ENCODE assay signal across 15 cellular contexts in genomic region chr1:25914074-25914995, GRCh38. TPM values are rescaled to one million over a fixed set of nuclear protein-coding genes. Genes with fewer than 3 reads are reported as not detected.
A peak's percentile ranks its signal among the peaks of the same experiment; 100 is the strongest.
DNase-seq lines count a peak whose midpoint lies in the region; FAIRE-seq and TF ChIP-seq lines count a peak whose summit lies in the region.
"Had no signal": no experiment of that assay in that cellular context is flagged by ENCODE, and none has a peak within 500 bp of the region (broad histone marks: within the 10 kb centered on the region; RNA-seq: fewer than 3 reads in every experiment).

No MANE protein-coding gene starts in this region.

- in situ Hi-C loops in GM23248 (cut with MboI), result no loop called here

- DNase-seq in GM23248 (peak; percentile 33), OCI-LY7 (ENCODE audit: low spot score) (peak; percentile 36), cardiac muscle cell (ENCODE audit: low read depth in 1 of 2, low spot score in 1 of 2) (peak in 1 of 2 donors; percentile 41), trophoblast cell (peak; percentile 70 to 85), small intestine (no peak), NCI-H187 (lab: John Stamatoyannopoulos, UW) (no peak), medulla oblongata (ENCODE audit: extremely low spot score) (no peak)
- DNase-seq: stimulated activated CD4-positive, alpha-beta T cell treated with anti-CD3 and anti-CD28 coated beads, Interleukin-1b, Interleukin-23, amount 100 ng/mL, for 48 hours; substantia nigra; T-helper 2 cell had no signal

- no peak overlapping the region for H2BK120ac ChIP-seq in trophoblast cell (ENCODE audit: insufficient read depth, low read length, poor library complexity)

- peak overlapping the region; percentile 57 for H3K14ac ChIP-seq in trophoblast cell (ENCODE audit: low read length)

- H3K36me3 ChIP-seq in GM23248 (ENCODE audit: low read depth) (no peaks in the 10 kb centered on the region), OCI-LY7 (ENCODE audit: insufficient read depth, low read length) (no peaks in the 10 kb centered on the region), cardiac muscle cell (no peaks in the 10 kb centered on the region), trophoblast cell (ENCODE audit: control insufficient read depth in 1 of 2, insufficient read depth in 2 of 2, low read length in 2 of 2) (no peaks in the 10 kb centered on the region), small intestine (ENCODE audit: control insufficient read depth in 2 of 2, insufficient read depth in 2 of 2, low read length in 2 of 2) (no peaks in the 10 kb centered on the region)
- H3K36me3 ChIP-seq: neutrophil had no signal

- H2AK5ac ChIP-seq in trophoblast cell (ENCODE audit: low read length), result no peak overlapping the region

- H3K27me3 ChIP-seq in GM23248 (replicated peaks; ENCODE audit: insufficient read depth) (no peaks in the 10 kb centered on the region), cardiac muscle cell (no peaks in the 10 kb centered on the region), trophoblast cell (ENCODE audit: insufficient read depth, low read length) (no peaks in the 10 kb centered on the region), small intestine (ENCODE audit: control insufficient read depth in 2 of 2, insufficient read depth in 2 of 2, low read length in 2 of 2) (no peaks in the 10 kb centered on the region)
- H3K27me3 ChIP-seq: neutrophil had no signal

- no peak for FAIRE-seq in small intestine (lab: Jason Lieb, UNC)
- FAIRE-seq: D721Med, frontal cortex had no signal

- H3K4me1 ChIP-seq in GM23248 (ENCODE audit: insufficient read depth) (peaks cover 20% of the 10 kb centered on the region), OCI-LY7 (ENCODE audit: insufficient read depth, low read length, poor library complexity, severe bottlenecking) (peaks cover 12% of the 10 kb centered on the region), cardiac muscle cell (ENCODE audit: low read depth) (peaks cover 7% of the 10 kb centered on the region), trophoblast cell (ENCODE audit: control insufficient read depth in 1 of 2, insufficient read depth in 2 of 2, low read length in 2 of 2) (peaks cover 4 to 6% of the 10 kb centered on the region in 2 experiments), small intestine (ENCODE audit: control insufficient read depth in 2 of 2, insufficient read depth in 1 of 2, low read depth in 1 of 2, low read length in 1 of 2) (peaks cover 0 to 3% of the 10 kb centered on the region in 2 donors)

- no peak overlapping the region for H2BK5ac ChIP-seq in trophoblast cell (ENCODE audit: low read depth, low read length, poor library complexity)

- H3K18ac ChIP-seq in trophoblast cell (ENCODE audit: low read length), result no peak overlapping the region

- CTCF ChIA-PET in OCI-LY7 (lab: Charles Lee; ENCODE audit: unreplicated experiment), result interaction anchor here (1.0 to 1.4 kb wide), 2 partner anchors 83 to 353 kb away, joined by 3 read pairs; partner anchors contain the start of gene PAFAH2

- no peak overlapping the region for H3K4ac ChIP-seq in trophoblast cell (ENCODE audit: low read depth, low read length)

- H3K9me3 ChIP-seq in GM23248 (ENCODE audit: low read depth) (no peaks in the 10 kb centered on the region), OCI-LY7 (ENCODE audit: low read length) (no peaks in the 10 kb centered on the region), cardiac muscle cell (ENCODE audit: low read depth) (no peaks in the 10 kb centered on the region), trophoblast cell (ENCODE audit: insufficient read depth, low read depth, low read length) (no peaks in the 10 kb centered on the region), small intestine (ENCODE audit: control insufficient read depth, low read depth) (no peaks in the 10 kb centered on the region)
- H3K9me3 ChIP-seq: neutrophil had no signal

- H3F3A ChIP-seq in GM23248 (ENCODE audit: insufficient read depth), result peaks cover 18% of the 10 kb centered on the region

- TF ChIP-seq CTCF in OCI-LY7 (conservative IDR thresholded peaks at IDR 0.05; ENCODE audit: low read length), result no peak
- no peak for TF ChIP-seq CTCF in cardiac muscle cell (IDR thresholded peaks at IDR 0.05; ENCODE audit: low read depth, low read length)

- H3K4me2 ChIP-seq in GM23248 (ENCODE audit: unreplicated experiment) (no peak overlapping the region), OCI-LY7 (ENCODE audit: low read length) (peak overlapping the region; percentile 31), trophoblast cell (ENCODE audit: low read length) (no peak overlapping the region)

- H4K91ac ChIP-seq in trophoblast cell (ENCODE audit: low read depth, low read length), result no peak overlapping the region

- H4K12ac ChIP-seq in trophoblast cell (ENCODE audit: low read depth, low read length), result peak overlapping the region; percentile 6

- H3K4me3 ChIP-seq in GM23248, result no peak overlapping the region
- no peak overlapping the region for H3K4me3 ChIP-seq in OCI-LY7 (ENCODE audit: low read depth, low read length, poor library complexity, severe bottlenecking)
- H3K4me3 ChIP-seq in cardiac muscle cell, result no peak overlapping the region
- no peak overlapping the region for H3K4me3 ChIP-seq in trophoblast cell (ENCODE audit: low read depth, low read length)
- H3K4me3 ChIP-seq in small intestine (ENCODE audit: low read depth in 1 of 2, low read length in 2 of 2), result no peak overlapping the region
- H3K4me3 ChIP-seq: lung had no signal

- no peaks in the 10 kb centered on the region for H3K9me2 ChIP-seq in GM23248 (ENCODE audit: insufficient read depth)
- no peaks in the 10 kb centered on the region for H3K9me2 ChIP-seq in OCI-LY7 (ENCODE audit: insufficient read depth, low read length)

- peak overlapping the region; percentile 16; the same call in 1 of the 2 replicates for H2AFZ ChIP-seq in GM23248
- peak overlapping the region; percentile 81 for H2AFZ ChIP-seq in OCI-LY7 (ENCODE audit: low read length)
- no peak overlapping the region for H2AFZ ChIP-seq in trophoblast cell (ENCODE audit: insufficient read depth, low read length, poor library complexity)

- H3K79me2 ChIP-seq in GM23248 (ENCODE audit: insufficient read depth), result no peaks in the 10 kb centered on the region
- H3K79me2 ChIP-seq in OCI-LY7 (ENCODE audit: insufficient read depth, low read depth, low read length), result no peaks in the 10 kb centered on the region
- H3K79me2 ChIP-seq in trophoblast cell (ENCODE audit: control insufficient read depth, insufficient read depth, low read length, poor library complexity), result no peaks in the 10 kb centered on the region

- no peaks in the 10 kb centered on the region for H3K79me1 ChIP-seq in trophoblast cell (ENCODE audit: low read length)

- 93 to 94% methylated on average over 3 of the region's 3 CpGs for WGBS in GM23248 (ENCODE audit: low coverage in 1 of 2, low lambda C conversion rate in 2 of 2, missing lambda C conversion rate in 2 of 2), 2 experiments
- no CpG with 5 or more reads among the region's 3 CpGs for WGBS in trophoblast cell (ENCODE audit: extremely low coverage, insufficient coverage, insufficient read length)
- 82 to 87% (median 83%) methylated on average over 3 of the region's 3 CpGs for WGBS in small intestine, 3 donors

- H3K23ac ChIP-seq in trophoblast cell (ENCODE audit: low read length), result no peak overlapping the region

- H3K9ac ChIP-seq in GM23248 (no peak overlapping the region), trophoblast cell (ENCODE audit: low read length) (no peak overlapping the region)

- H3K27ac ChIP-seq in GM23248 (no peak overlapping the region), OCI-LY7 (ENCODE audit: low read depth, low read length, poor library complexity, severe bottlenecking) (no peak overlapping the region), cardiac muscle cell (peak overlapping the region; percentile 69), trophoblast cell (ENCODE audit: low read depth, low read length) (no peak overlapping the region), small intestine (ENCODE audit: low read depth in 1 of 2, low read length in 1 of 2) (no peak overlapping the region)
- H3K27ac ChIP-seq: neutrophil had no signal

- no TSS peak for BruUV-seq in OCI-LY7 (replicated peaks; lab: Mats Ljungman, UMichigan)

- intact Hi-C loops in OCI-LY7 (cut with micrococcal nuclease; ENCODE audit: unreplicated experiment), result no loop called here

- no peak overlapping the region for H2BK12ac ChIP-seq in trophoblast cell (ENCODE audit: low read length)

- H4K8ac ChIP-seq in trophoblast cell (ENCODE audit: low read depth, low read length), result no peak overlapping the region

- H4K20me1 ChIP-seq in GM23248 (ENCODE audit: insufficient read depth), result no peaks in the 10 kb centered on the region
- no peaks in the 10 kb centered on the region for H4K20me1 ChIP-seq in OCI-LY7 (ENCODE audit: insufficient read depth, low read length)

- POLR2A ChIA-PET in OCI-LY7 (lab: Charles Lee), result interaction anchor here (0.6 to 1.6 kb wide), 6 partner anchors 11 to 83 kb away, joined by 3 to 7 read pairs (median 6); partner anchors contain the start of gene PAFAH2

RNA-seq across cellular contexts. Expression of gene STMN1, which starts 8.1 kb away (rescaled TPM):
- 44.8 and 45.2 TPM in 2 replicates for total RNA-seq in GM23248 (2014; rRNA removed; shearing (Covaris generic))
- polyA plus RNA-seq in GM23248 (2016; fragmentation: Nextera tagmentation; extraction: Ambion mirVana) (299 and 301 TPM in 2 replicates), cardiac muscle cell (943 and 1,052 TPM in 2 replicates), small intestine (100 to 1,000 TPM in 1 of 3 donors, 10 to 100 TPM in 2; 30.9 to 248 (median 37.3) TPM)
- total RNA-seq in OCI-LY7 (2014; rRNA removed; shearing (Covaris generic)), result 730 and 1,134 TPM in 2 replicates
- total RNA-seq in OCI-LY7 (2022) (847 and 1,062 TPM in 2 replicates), cardiac muscle cell (225 and 572 TPM in 2 replicates)
- 444 and 486 TPM in 2 replicates for polyA plus RNA-seq in trophoblast cell (2013)

RNA-seq across cellular contexts. Expression of gene PAQR7, which starts 38.8 kb away (rescaled TPM):
- 18.6 and 20.6 TPM in 2 replicates for total RNA-seq in GM23248 (2014; rRNA removed; shearing (Covaris generic))
- polyA plus RNA-seq in GM23248 (2016; fragmentation: Nextera tagmentation; extraction: Ambion mirVana), result 12.7 and 12.9 TPM in 2 replicates
- 0.22 and 0.28 TPM in 2 replicates for total RNA-seq in OCI-LY7 (2014; rRNA removed; shearing (Covaris generic))
- total RNA-seq in OCI-LY7 (2022), result 1.3 and 1.8 TPM in 2 replicates
- total RNA-seq in cardiac muscle cell, result 10.7 and 12.5 TPM in 2 replicates
- 2.1 and 3.1 TPM in 2 replicates for polyA plus RNA-seq in cardiac muscle cell
- polyA plus RNA-seq in trophoblast cell (2013), result 13.5 and 14.9 TPM in 2 replicates
- polyA plus RNA-seq in small intestine, result 10 to 100 TPM; 10.2 to 53.9 (median 23.5) TPM

RNA-seq across cellular contexts. Expression of gene AUNIP, which starts 55.1 kb away (rescaled TPM):
- 1.6 and 2.2 TPM in 2 replicates for total RNA-seq in GM23248 (2014; rRNA removed; shearing (Covaris generic))
- polyA plus RNA-seq in GM23248 (2016; fragmentation: Nextera tagmentation; extraction: Ambion mirVana) (2.3 and 3.2 TPM in 2 replicates), cardiac muscle cell (4.9 and 5.6 TPM in 2 replicates), small intestine (1 to 10 TPM in 1 of 3 donors, under 1 TPM in 1, not detected in 1; 0.67 to 3.2 TPM)
- 14.2 and 21.5 TPM in 2 replicates for total RNA-seq in OCI-LY7 (2014; rRNA removed; shearing (Covaris generic))
- total RNA-seq in OCI-LY7 (2022) (15.1 and 16.8 TPM in 2 replicates), cardiac muscle cell (3.0 and 4.4 TPM in 2 replicates)
- 9.2 and 9.4 TPM in 2 replicates for polyA plus RNA-seq in trophoblast cell (2013)
- polyA plus RNA-seq: IgD-negative memory B cell had no signal

Comparison
In these comparisons a context has a peak if more than half of its experiments do, and no peak if none do; other contexts are left out.
1. DNase-seq: peak in GM23248 (single experiment), OCI-LY7 (single experiment) and trophoblast cell (2 of 2); none in small intestine (single experiment), NCI-H187 (0 of 2) and medulla oblongata (single experiment).